Comparison of ENCODE assay signal across 6 cellular contexts in genomic region chr3:30805695-30806094, GRCh38.
"Had no signal": no experiment of that assay in that cellular context is flagged by ENCODE, and none has a peak within 500 bp of the region (broad histone marks: within the 10 kb centered on the region; RNA-seq: fewer than 3 reads in every experiment).

No MANE protein-coding gene starts in this region.

- FAIRE-seq: HTR-8/SVneo had no signal

- H3K4me2 ChIP-seq: KMS-11 had no signal

- H3K9ac ChIP-seq: KMS-11 had no signal

- H3K27ac ChIP-seq: HL-60, KMS-11 had no signal

- DNase-seq: IMR-90, KBM-7, KG1 had no signal
